ENCODE assay signal across 12 cellular contexts in genomic region chr17:31564883-31565297, GRCh38.
DNase-seq lines count a peak whose midpoint lies in the region; ATAC-seq and TF ChIP-seq lines count a peak whose summit lies in the region.
"Had no signal": no experiment of that assay in that cellular context is flagged by ENCODE, and none has a peak within 500 bp of the region (broad histone marks: within the 10 kb centered on the region; RNA-seq: fewer than 3 reads in every experiment).

No MANE protein-coding gene starts in this region.

- no peaks in the 10 kb centered on the region for H3K27me3 ChIP-seq in MG63

- H3K9me3 ChIP-seq in MG63 = no peaks in the 10 kb centered on the region

- no peak for TF ChIP-seq CTCF in nephron (IDR thresholded peaks at IDR 0.05; ENCODE audit: unreplicated experiment in 3 of 3)

- no peak overlapping the region for H3K4me3 Mint-ChIP-seq in nephron
- H3K4me3 Mint-ChIP-seq: CD4-positive, alpha-beta memory T cell; natural killer cell had no signal

- H3K4me1 Mint-ChIP-seq in nephron = peaks cover 54% of the 10 kb centered on the region

- no peak for ATAC-seq in HG02759 (IDR thresholded peaks at IDR 0.05; ENCODE audit: unreplicated experiment)
- ATAC-seq in HG02678 (IDR thresholded peaks at IDR 0.05; ENCODE audit: unreplicated experiment) = no peak
- ATAC-seq: natural killer cell had no signal

- peak overlapping the region; percentile 17 for H3K4me3 ChIP-seq in MG63

- H3K9me3 Mint-ChIP-seq in nephron = no peaks in the 10 kb centered on the region
- H3K9me3 Mint-ChIP-seq: natural killer cell had no signal

- DNase-seq in AG20443 (ENCODE audit: low spot score) = peak; percentile 62
- DNase-seq in MG63 = peak; percentile 87
- peak; percentile 70 for DNase-seq in epidermal melanocyte (ENCODE audit: insufficient read length, low spot score)
- no peak for DNase-seq in activated gamma-delta T cell (lab: John Stamatoyannopoulos, UW)
- no peak for DNase-seq in occipital lobe (lab: John Stamatoyannopoulos, UW)
- DNase-seq: activated effector memory CD4-positive, alpha-beta T cell treated with anti-CD3 and anti-CD28 coated beads, Interleukin-2, amount 50 U/mL, for 16 hours; CD4-positive, alpha-beta memory T cell; natural killer cell; NCI-H510A had no signal

- H3K27me3 Mint-ChIP-seq in nephron (ENCODE audit: low read depth) = peaks cover 15% of the 10 kb centered on the region

- H3K36me3 Mint-ChIP-seq in nephron (ENCODE audit: low read depth) = no peaks in the 10 kb centered on the region
- H3K36me3 Mint-ChIP-seq: CD4-positive, alpha-beta memory T cell; natural killer cell had no signal

- H3K27ac Mint-ChIP-seq in nephron = peak overlapping the region in 2 of 3 experiments; percentile 28 to 30
- H3K27ac Mint-ChIP-seq: CD4-positive, alpha-beta memory T cell; natural killer cell had no signal

- H3K36me3 ChIP-seq in MG63 = peaks cover 98% of the 10 kb centered on the region

Comparison
In these comparisons a context has a peak if more than half of its experiments do, and no peak if none do; other contexts are left out.
1. DNase-seq: peak in AG20443 (single experiment), MG63 (single experiment) and epidermal melanocyte (single experiment); none in activated gamma-delta T cell (single experiment) and occipital lobe (single experiment).